Comparison of ENCODE assay signal across 24 cellular contexts in the genomic region with DNA sequence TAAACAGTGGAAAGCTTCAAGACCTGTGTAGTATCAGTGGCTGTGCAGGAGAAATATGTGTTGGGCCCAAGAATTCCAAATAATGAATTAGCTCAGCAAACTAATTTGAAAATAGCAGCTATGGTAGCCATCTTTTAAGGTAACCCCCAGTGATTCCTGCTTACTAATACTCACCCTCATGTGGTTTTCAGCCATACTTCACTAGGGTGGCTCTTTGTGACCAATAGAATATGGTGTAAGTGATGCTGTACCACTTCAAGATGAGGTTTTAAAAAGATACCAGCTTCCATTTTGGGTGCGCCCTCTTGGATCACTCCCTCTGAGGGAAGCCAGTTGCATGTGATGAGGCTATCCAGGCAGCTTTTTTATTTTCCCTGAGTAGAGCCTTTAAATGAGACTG.
"Had no signal": no experiment of that assay in that cellular context is flagged by ENCODE, and none has a peak within 500 bp of the region (broad histone marks: within the 10 kb centered on the region; RNA-seq: fewer than 3 reads in every experiment).

No MANE protein-coding gene starts in this region.

- H3K27ac Mint-ChIP-seq: endodermal cell; natural killer cell treated with Interleukin-12 subunit alpha and Interleukin-12 subunit beta and Interleukin-15 and Interleukin-18, amount 100 ng/mL, for 72 hours had no signal

- H3K36me3 ChIP-seq: right lobe of liver, suprapubic skin, thyroid gland, uterus had no signal

- ATAC-seq: left cardiac atrium; lower lobe of right lung; natural killer cell treated with Interleukin-12 subunit alpha and Interleukin-12 subunit beta and Interleukin-15 and Interleukin-18, amount 100 ng/mL, for 72 hours; psoas muscle; right lobe of liver had no signal

- H3K4me3 ChIP-seq: coronary artery, hepatocyte, left ventricle myocardium inferior, lower lobe of right lung, psoas muscle, right lobe of liver, suprapubic skin, thyroid gland, uterus had no signal

- H3K27me3 ChIP-seq: hepatocyte, right lobe of liver, suprapubic skin, thyroid gland, uterus had no signal

- H3K9me3 Mint-ChIP-seq: endodermal cell; natural killer cell treated with Interleukin-12 subunit alpha and Interleukin-12 subunit beta and Interleukin-15 and Interleukin-18, amount 100 ng/mL, for 72 hours; type B pancreatic cell had no signal

- H3K4me1 ChIP-seq: lower lobe of right lung, parathyroid adenoma, right lobe of liver, suprapubic skin, thyroid gland, uterus had no signal

- DNase-seq: effector CD4-positive, alpha-beta T cell; endodermal cell; foreskin melanocyte; head of caudate nucleus; kidney; left cardiac atrium; left ventricle myocardium inferior; lower lobe of right lung; mesenchymal stem cell; midbrain; occipital lobe; psoas muscle; retina; right lobe of liver; stimulated activated CD4-positive, alpha-beta T cell treated with anti-CD3 and anti-CD28 coated beads, Interleukin-4, amount 100 ng/mL, for 1 hour; stimulated activated naive CD4-positive, alpha-beta T cell; thyroid gland; uterus had no signal

- H3K9me3 ChIP-seq: left ventricle myocardium inferior, lower lobe of right lung, psoas muscle, right lobe of liver, suprapubic skin, thyroid gland, uterus had no signal

- H3K27ac ChIP-seq: coronary artery, hepatocyte, left ventricle myocardium inferior, lower lobe of right lung, parathyroid adenoma, psoas muscle, right lobe of liver, suprapubic skin, thyroid gland, uterus had no signal

- H3K4me2 ChIP-seq: hepatocyte had no signal

- H2AFZ ChIP-seq: hepatocyte, parathyroid adenoma had no signal

- H3K27me3 Mint-ChIP-seq: natural killer cell treated with Interleukin-12 subunit alpha and Interleukin-12 subunit beta and Interleukin-15 and Interleukin-18, amount 100 ng/mL, for 72 hours; type B pancreatic cell had no signal

- H3K4me3 Mint-ChIP-seq: endodermal cell; natural killer cell treated with Interleukin-12 subunit alpha and Interleukin-12 subunit beta and Interleukin-15 and Interleukin-18, amount 100 ng/mL, for 72 hours; type B pancreatic cell had no signal
